ENCODE assay signal across 14 cellular contexts in the genomic region with DNA sequence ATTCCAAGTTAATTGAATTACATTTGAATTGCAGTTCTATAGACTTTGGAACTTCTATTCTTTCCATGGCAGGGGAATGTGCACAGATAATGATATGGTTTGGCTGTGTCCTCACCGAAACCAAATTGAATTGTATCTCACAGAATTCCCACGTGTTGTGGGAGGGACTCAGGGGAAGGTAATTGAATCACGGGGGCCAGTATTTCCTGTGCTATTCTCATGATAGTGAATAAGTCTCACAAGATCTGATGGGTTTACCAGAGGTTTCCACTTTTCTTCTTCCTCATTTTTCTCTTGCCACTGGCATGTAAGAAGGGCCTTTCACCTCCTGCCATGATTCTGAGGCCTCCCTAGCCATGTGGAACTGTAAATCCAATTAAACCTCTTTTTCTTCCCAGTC. TPM values are rescaled to one million over a fixed set of nuclear protein-coding genes. Genes with fewer than 3 reads are reported as not detected.
"Had no signal": no experiment of that assay in that cellular context is flagged by ENCODE, and none has a peak within 500 bp of the region (broad histone marks: within the 10 kb centered on the region; RNA-seq: fewer than 3 reads in every experiment).

No MANE protein-coding gene starts in this region.

RNA-seq across cellular contexts. Expression of gene JAKMIP2, which starts 20.6 kb away (rescaled TPM):
- total RNA-seq: lung microvascular endothelial cell, myocyte, renal cortical epithelial cell had no signal
- polyA plus RNA-seq: keratinocyte had no signal

RNA-seq across cellular contexts. Expression of gene SPINK1, which starts 28.3 kb away (rescaled TPM):
- total RNA-seq: left cardiac atrium; left ventricle myocardium superior; lung microvascular endothelial cell; myocyte; naive thymus-derived CD4-positive, alpha-beta T cell; omental fat pad; pulmonary artery endothelial cell; right atrium auricular region; skeletal muscle tissue; smooth muscle cell; vagina had no signal
- polyA plus RNA-seq: naive thymus-derived CD4-positive, alpha-beta T cell; ovary had no signal
